In the genomic region with DNA sequence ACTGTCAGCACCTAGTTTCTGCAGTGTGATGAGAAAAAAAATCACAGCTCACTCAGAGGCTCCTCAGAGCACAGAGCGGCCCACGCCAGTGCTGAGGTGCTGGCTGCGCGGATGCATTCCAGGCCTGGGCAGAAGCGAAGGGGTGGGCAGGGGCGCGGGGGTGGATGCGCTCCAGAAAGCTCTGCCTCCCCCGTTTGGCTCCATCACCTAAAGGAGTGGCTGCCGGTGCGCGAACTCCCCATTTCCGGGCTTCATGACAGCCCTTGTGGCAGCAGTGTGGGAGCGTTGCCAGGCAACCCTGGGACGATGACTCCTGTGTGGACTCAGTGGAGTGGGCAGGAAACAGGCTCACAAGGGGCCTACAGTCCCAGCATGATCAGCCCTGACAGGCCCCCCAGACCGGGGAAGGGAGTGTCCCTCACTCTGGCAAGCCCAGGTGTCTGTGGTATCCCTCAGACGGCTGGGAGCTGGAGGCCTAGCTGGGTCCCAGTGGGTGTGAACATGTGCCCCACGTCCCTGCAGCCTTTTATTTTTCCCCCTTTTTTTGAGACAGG, we compare ENCODE assay signal across 8 cellular contexts. TPM values are rescaled to one million over a fixed set of nuclear protein-coding genes. Genes with fewer than 3 reads are reported as not detected.
DNase-seq lines count a peak whose midpoint lies in the region; ATAC-seq and TF ChIP-seq lines count a peak whose summit lies in the region.

No MANE protein-coding gene starts in this region.

- H3K4me1 Mint-ChIP-seq in HFFc6 (ENCODE audit: low read depth), result no peaks in the 10 kb centered on the region; the same call in 1 of the 2 replicates

- H3K4me3 Mint-ChIP-seq in HFFc6, result no peak overlapping the region

- H3K9me3 Mint-ChIP-seq in HFFc6, result no peaks in the 10 kb centered on the region

- no peak overlapping the region for H3K4me3 ChIP-seq in spleen

- TF ChIP-seq POLR2A in spleen (IDR thresholded peaks at IDR 0.05), result no peak

- peaks cover 0 to 93% (median 38%) of the 10 kb centered on the region in 6 donors for H3K36me3 ChIP-seq in spleen

- ATAC-seq in foreskin keratinocyte, result peak; percentile 33
- no peak for ATAC-seq in HG03196 (IDR thresholded peaks at IDR 0.05; ENCODE audit: unreplicated experiment)

- no peak overlapping the region for H3K27ac Mint-ChIP-seq in HFFc6

- H3K27ac ChIP-seq in foreskin keratinocyte, result no peak overlapping the region
- H3K27ac ChIP-seq in spleen, result peak overlapping the region; percentile 29 to 85 (median 72)

- intact Hi-C loops in spleen (cut with DNase I; ENCODE audit: low total_unique reads), result no loop called here

- H3K4me1 ChIP-seq in foreskin keratinocyte (peaks cover 8% of the 10 kb centered on the region), spleen (peaks cover 38 to 74% (median 54%) of the 10 kb centered on the region in 6 donors)

- H3K27me3 ChIP-seq in foreskin keratinocyte, result no peaks in the 10 kb centered on the region
- H3K27me3 ChIP-seq in spleen (replicated peaks in 1 of 7), result no peaks in the 10 kb centered on the region

- peaks cover 6% of the 10 kb centered on the region for H3K27me3 Mint-ChIP-seq in HFFc6 (ENCODE audit: insufficient read depth)

- H3K9me3 ChIP-seq in spleen, result no peaks in the 10 kb centered on the region

- DNase-seq in COR-L47 (lab: John Stamatoyannopoulos, UW), result peak; percentile 86
- DNase-seq in NCI-H128 (lab: John Stamatoyannopoulos, UW; ENCODE audit: unreplicated experiment), result peak; percentile 25
- DNase-seq in activated T-cell treated with anti-CD3 and anti-CD28 coated beads, Interleukin-2, amount 50 U/mL, for 48 hours, result peak; percentile 91 to 92
- DNase-seq in foreskin keratinocyte, result no peak
- peak; percentile 87 for DNase-seq in spleen
- no peak for DNase-seq in HFFc6
- DNase-seq in ecto neural progenitor cell (ENCODE audit: low spot score), result no peak

- WGBS in spleen, 5 donors, result 16 to 44% (median 27%) methylated on average over 10 to 18 of the region's 18 CpGs

- TF ChIP-seq CTCF in foreskin keratinocyte (conservative IDR thresholded peaks at IDR 0.05) (no peak), spleen (IDR thresholded peaks at IDR 0.05 in 8 of 11, conservative IDR thresholded peaks at IDR 0.05 in 3 of 11) (no peak), HFFc6 (IDR thresholded peaks at IDR 0.05) (no peak)

- H3K36me3 Mint-ChIP-seq in HFFc6 (ENCODE audit: low read depth), result no peaks in the 10 kb centered on the region

RNA-seq across cellular contexts. Expression of a gene that starts 32.8 kb away (rescaled TPM):
- 24.7 and 25.1 TPM in 2 replicates for total RNA-seq in foreskin keratinocyte
- polyA plus RNA-seq in foreskin keratinocyte, result 35.6 and 38.8 TPM in 2 replicates
- 10 to 100 TPM; 26.2 to 37.4 (median 27.6) TPM for total RNA-seq in spleen
- 10 to 100 TPM; 29.0 to 47.2 (median 38.8) TPM for polyA plus RNA-seq in spleen
- 10 to 100 TPM; 33.2 to 41.8 (median 34.3) TPM for total RNA-seq in HFFc6 (2021; fragmentation: NEBNext Ultra II Directional; extraction: Animal tissue kit (Norgen Biotek cat#: 25700))

RNA-seq across cellular contexts. Expression of a gene that starts 35.9 kb away (rescaled TPM):
- total RNA-seq in foreskin keratinocyte (20.2 and 21.8 TPM in 2 replicates), spleen (100 to 1,000 TPM in 1 of 7 donors, 10 to 100 TPM in 6; 65.6 to 132 (median 83.6) TPM)
- polyA plus RNA-seq in foreskin keratinocyte (10.0 and 12.0 TPM in 2 replicates), spleen (10 to 100 TPM in 1 of 3 donors, 1 to 10 TPM in 2; 7.6 to 26.9 (median 8.8) TPM)
- 10 to 100 TPM; 65.8 to 81.6 (median 69.1) TPM for total RNA-seq in HFFc6 (2021; fragmentation: NEBNext Ultra II Directional; extraction: Animal tissue kit (Norgen Biotek cat#: 25700))

RNA-seq across cellular contexts. Expression of a gene that starts 45.8 kb away (rescaled TPM):
- total RNA-seq in foreskin keratinocyte, result 11.5 and 11.9 TPM in 2 replicates
- 22.4 and 23.5 TPM in 2 replicates for polyA plus RNA-seq in foreskin keratinocyte
- total RNA-seq in spleen, result 10 to 100 TPM; 10.0 to 29.2 (median 20.2) TPM
- polyA plus RNA-seq in spleen, result 10 to 100 TPM; 12.6 to 33.6 (median 13.6) TPM
- total RNA-seq in HFFc6 (2021; fragmentation: NEBNext Ultra II Directional; extraction: Animal tissue kit (Norgen Biotek cat#: 25700)), result 10 to 100 TPM; 23.5 to 33.2 (median 27.9) TPM

Comparison
In these comparisons a context has a peak if more than half of its experiments do, and no peak if none do; other contexts are left out.
1. DNase-seq: peak in COR-L47 (single experiment), NCI-H128 (single experiment), activated T-cell treated with anti-CD3 and anti-CD28 coated beads, Interleukin-2, amount 50 U/mL, for 48 hours (2 of 2) and spleen (single experiment); none in foreskin keratinocyte (0 of 2), HFFc6 (single experiment) and ecto neural progenitor cell (single experiment).